8 cellular contexts compared by ENCODE assay signal in genomic region chr10:16967866-16968721, GRCh38.
DNase-seq lines count a peak whose midpoint lies in the region; ATAC-seq and TF ChIP-seq lines count a peak whose summit lies in the region.

No MANE protein-coding gene starts in this region.

- DNase-seq in ELF-1 (ENCODE audit: low read depth, low spot score) (peak; percentile 79), SK-N-SH (no peak), foreskin fibroblast (peak; percentile 91 to 93), DMS79 treated with DMSO at 0.1 percent for 48 hours (lab: John Stamatoyannopoulos, UW) (no peak), NCI-H524 treated with DMSO at 0.1 percent for 48 hours (lab: John Stamatoyannopoulos, UW) (no peak), T1000 (lab: John Stamatoyannopoulos, UW) (no peak)

- H3K27ac ChIP-seq in SK-N-SH (ENCODE audit: low read depth in 2 of 2, low read length in 1 of 2) (peak overlapping the region; percentile 77 to 98; a peak in 3 of 4 replicates), parathyroid adenoma (peak overlapping the region; percentile 68)

- H3F3A ChIP-seq in SK-N-SH (replicated peaks; ENCODE audit: insufficient read depth) = peaks cover 40% of the 10 kb centered on the region

- no peaks in the 10 kb centered on the region for H3K27me3 ChIP-seq in SK-N-SH (ENCODE audit: insufficient read depth)
- H3K27me3 ChIP-seq in parathyroid adenoma (ENCODE audit: control insufficient read depth, insufficient read depth, low read length) = no peaks in the 10 kb centered on the region

- peaks cover 18 to 33% of the 10 kb centered on the region in 2 experiments for H3K4me1 ChIP-seq in SK-N-SH (ENCODE audit: control insufficient read depth in 1 of 2, insufficient read depth in 2 of 2, low read depth in 1 of 2, low read length in 1 of 2)
- peaks cover 23% of the 10 kb centered on the region for H3K4me1 ChIP-seq in parathyroid adenoma

- TF ChIP-seq RAD21 in SK-N-SH (IDR thresholded peaks at IDR 0.05; ENCODE audit: low read length) = no peak

- H3K4me2 ChIP-seq in SK-N-SH (peak overlapping the region; percentile 64), parathyroid adenoma (ENCODE audit: low read length) (no peak overlapping the region)

- POLR2A ChIA-PET in SK-N-SH (lab: Yijun Ruan, JAX) = no interaction called here

- 24% methylated on average over 7 of the region's 7 CpGs for WGBS in SK-N-SH (ENCODE audit: low lambda C conversion rate)

- H3K4me3 ChIP-seq in SK-N-SH (ENCODE audit: low read depth in 2 of 2, low read length in 1 of 2) (no peak overlapping the region; a peak in 1 of 4 replicates), foreskin fibroblast (ENCODE audit: low read depth in 1 of 2, low read length in 2 of 2) (no peak overlapping the region), parathyroid adenoma (ENCODE audit: low read depth, low read length) (no peak overlapping the region)

- H3K79me2 ChIP-seq in SK-N-SH (ENCODE audit: insufficient read depth) (no peaks in the 10 kb centered on the region), parathyroid adenoma (no peaks in the 10 kb centered on the region)

- TF ChIP-seq CTCF in SK-N-SH (IDR thresholded peaks at IDR 0.05) (no peak), foreskin fibroblast (IDR thresholded peaks at IDR 0.05; ENCODE audit: low read depth, low read length) (no peak), parathyroid adenoma (IDR thresholded peaks at IDR 0.05) (no peak)

- H3K9ac ChIP-seq in SK-N-SH = peak overlapping the region; percentile 73
- H3K9ac ChIP-seq in parathyroid adenoma = no peak overlapping the region

- no peaks in the 10 kb centered on the region for H4K20me1 ChIP-seq in SK-N-SH (ENCODE audit: insufficient read depth)

- no peaks in the 10 kb centered on the region for H3K9me2 ChIP-seq in SK-N-SH

- TF ChIP-seq EP300 in SK-N-SH (IDR thresholded peaks at IDR 0.05; ENCODE audit: borderline replicate concordance in 1 of 2, low read depth in 1 of 2, low read length in 1 of 2) = peak in 1 of 2 experiments; percentile 80; a peak in 1 of 4 replicates

- H3K9me3 ChIP-seq in SK-N-SH (no peaks in the 10 kb centered on the region), parathyroid adenoma (ENCODE audit: control insufficient read depth, low read length) (no peaks in the 10 kb centered on the region)

- peak overlapping the region; percentile 87 for H2AFZ ChIP-seq in SK-N-SH (ENCODE audit: low read depth)
- H2AFZ ChIP-seq in parathyroid adenoma = peak overlapping the region; percentile 43

- ATAC-seq in GM18511 (IDR thresholded peaks at IDR 0.05; ENCODE audit: unreplicated experiment) = no peak

- CTCF ChIA-PET in SK-N-SH (lab: Yijun Ruan, JAX) = no interaction called here

- H3K36me3 ChIP-seq in SK-N-SH (replicated peaks in 1 of 2; ENCODE audit: control insufficient read depth in 1 of 2, insufficient read depth in 2 of 2, low read length in 1 of 2) (no peaks in the 10 kb centered on the region), parathyroid adenoma (ENCODE audit: control insufficient read depth, insufficient read depth, low read length) (no peaks in the 10 kb centered on the region)

TF ChIP-seq in SK-N-SH, 30 proteins besides CTCF, POLR2A, EP300 and RAD21:
- no peak for TF ChIP-seq RCOR1 (IDR thresholded peaks at IDR 0.05; ENCODE audit: low read length)
- peak; percentile 59; the same call in 1 of the 2 replicates for TF ChIP-seq RXRA (IDR thresholded peaks at IDR 0.05; ENCODE audit: borderline replicate concordance, low read depth)
- TF ChIP-seq, protein P1, sequence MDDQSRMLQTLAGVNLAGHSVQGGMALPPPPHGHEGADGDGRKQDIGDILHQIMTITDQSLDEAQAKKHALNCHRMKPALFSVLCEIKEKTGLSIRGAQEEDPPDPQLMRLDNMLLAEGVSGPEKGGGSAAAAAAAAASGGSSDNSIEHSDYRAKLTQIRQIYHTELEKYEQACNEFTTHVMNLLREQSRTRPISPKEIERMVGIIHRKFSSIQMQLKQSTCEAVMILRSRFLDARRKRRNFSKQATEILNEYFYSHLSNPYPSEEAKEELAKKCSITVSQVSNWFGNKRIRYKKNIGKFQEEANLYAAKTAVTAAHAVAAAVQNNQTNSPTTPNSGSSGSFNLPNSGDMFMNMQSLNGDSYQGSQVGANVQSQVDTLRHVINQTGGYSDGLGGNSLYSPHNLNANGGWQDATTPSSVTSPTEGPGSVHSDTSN (IDR thresholded peaks at IDR 0.05) = peak; percentile 64
- peak; percentile 77 for TF ChIP-seq JUND (IDR thresholded peaks at IDR 0.05)
- TF ChIP-seq TEAD4 (IDR thresholded peaks at IDR 0.05; ENCODE audit: borderline replicate concordance, insufficient read depth) = peak; percentile 77
- no peak for TF ChIP-seq YY1 (IDR thresholded peaks at IDR 0.05; ENCODE audit: low read depth)
- TF ChIP-seq CHD2 (IDR thresholded peaks at IDR 0.05; ENCODE audit: low read length, partially characterized antibody) = no peak
- no peak; the same call in 1 of the 2 replicates for TF ChIP-seq POLR2AphosphoS5 (IDR thresholded peaks at IDR 0.05; ENCODE audit: low read depth, low read length)
- TF ChIP-seq TCF12 (IDR thresholded peaks at IDR 0.05) = peak; percentile 84
- TF ChIP-seq GABPA (IDR thresholded peaks at IDR 0.05; ENCODE audit: low read depth) = no peak
- peak; percentile 54; the same call in 1 of the 2 replicates for TF ChIP-seq NFIC (IDR thresholded peaks at IDR 0.05; ENCODE audit: borderline replicate concordance)
- peak; percentile 34; the same call in 1 of the 2 replicates for TF ChIP-seq ELF1 (IDR thresholded peaks at IDR 0.05)
- peak; percentile 65; the same call in 1 of the 2 replicates for TF ChIP-seq MAX (IDR thresholded peaks at IDR 0.05; ENCODE audit: low read depth)
- peak; percentile 52; the same call in 1 of the 2 replicates for TF ChIP-seq FOSL2 (IDR thresholded peaks at IDR 0.05; ENCODE audit: borderline replicate concordance, low read depth)

Comparison
In these comparisons a context has a peak if more than half of its experiments do, and no peak if none do; other contexts are left out.
1. DNase-seq: peak in ELF-1 (single experiment) and foreskin fibroblast (2 of 2); none in SK-N-SH (single experiment), DMS79 treated with DMSO at 0.1 percent for 48 hours (single experiment), NCI-H524 treated with DMSO at 0.1 percent for 48 hours (single experiment) and T1000 (single experiment).